23 cellular contexts compared by ENCODE assay signal in the genomic region with DNA sequence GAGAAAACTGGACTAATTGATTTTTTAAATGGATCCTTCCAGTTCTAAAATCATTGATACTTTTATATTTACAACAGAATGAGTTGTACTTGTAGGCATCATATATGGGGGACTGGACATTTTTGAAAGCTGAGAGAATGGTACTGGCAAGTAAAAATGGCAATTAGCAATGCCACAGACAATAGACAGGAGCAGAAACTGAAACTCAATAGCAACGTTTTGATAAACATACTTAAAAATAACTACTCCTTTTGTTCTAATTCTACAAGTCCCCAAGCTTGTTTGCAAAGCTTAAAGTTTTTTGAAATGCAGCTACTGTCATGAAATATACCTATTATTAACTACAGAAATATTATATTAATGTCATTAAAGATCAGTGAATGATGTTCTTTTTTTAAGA. TPM values are rescaled to one million over a fixed set of nuclear protein-coding genes. Genes with fewer than 3 reads are reported as not detected.
"Had no signal": no experiment of that assay in that cellular context is flagged by ENCODE, and none has a peak within 500 bp of the region (broad histone marks: within the 10 kb centered on the region; RNA-seq: fewer than 3 reads in every experiment).

No MANE protein-coding gene starts in this region.

- DNase-seq: NCI-H1092, NCI-H1417, NCI-H1436 treated with DMSO at 0.1 percent for 48 hours, NCI-H1694, NCI-H187 treated with DMSO at 0.1 percent for 48 hours, NCI-H2029 treated with DMSO at 0.1 percent for 48 hours, NCI-H2171, NCI-H345, NCI-H446 treated with DMSO at 0.1 percent for 48 hours, NCI-H510A treated with DMSO at 0.1 percent for 48 hours, NCI-H526, Right ventricle myocardium superior, RPMI8226, SIG-M5 had no signal

- H3K36me3 ChIP-seq: SJSA1 had no signal

- H3K27ac ChIP-seq: HL-60, SJSA1, SK-N-MC had no signal

- H3K4me3 ChIP-seq: K562, SJSA1, SK-N-MC had no signal

- H3K27me3 ChIP-seq: SJSA1 had no signal

- ATAC-seq: K562 had no signal

- FAIRE-seq: HTR-8/SVneo, K562, RCC 7860 had no signal

RNA-seq across cellular contexts. Expression of a gene that starts 52.8 kb away (rescaled TPM):
- total RNA-seq: MCF 10A; T-helper 1 cell treated with Interleukin-12 subunit alpha and Interleukin-12 subunit beta and Interleukin-4 antibody, amounts not matched to agents 30 ng/mL and 1 ng/mL, for 36 hours had no signal
- polyA plus RNA-seq: IgD-negative memory B cell had no signal
